In genomic region chr12:55925870-55926737, GRCh38 we compare ENCODE assay signal across 1 cellular context.
TF ChIP-seq lines count a peak whose summit lies in the region.

No MANE protein-coding gene starts in this region.

TF ChIP-seq in HEK293, 187 proteins besides CTCF, POLR2A, EP300 and RAD21 (continued from another document):
- TF ChIP-seq AEBP2 (tag by site-specific recombination; IDR thresholded peaks at IDR 0.05; ENCODE audit: borderline replicate concordance) = no peak
- TF ChIP-seq ZEB2 (tag by site-specific recombination; IDR thresholded peaks at IDR 0.05) = no peak
- no peak for TF ChIP-seq ZNF473 (tag by site-specific recombination; IDR thresholded peaks at IDR 0.05)
- TF ChIP-seq PRDM1 (tag by site-specific recombination; IDR thresholded peaks at IDR 0.05) = peak; percentile 88
- peak; percentile 40; the same call in 1 of the 2 replicates for TF ChIP-seq ZNF692 (tag by site-specific recombination; IDR thresholded peaks at IDR 0.05)
- peak; percentile 92; the same call in 1 of the 2 replicates for TF ChIP-seq BCL11A (tag by site-specific recombination; IDR thresholded peaks at IDR 0.05; ENCODE audit: low read depth)
